Comparison of ENCODE assay signal across 16 cellular contexts in genomic region chr6:130677312-130677711, GRCh38.
DNase-seq lines count a peak whose midpoint lies in the region; ATAC-seq and TF ChIP-seq lines count a peak whose summit lies in the region.
"Had no signal": no experiment of that assay in that cellular context is flagged by ENCODE, and none has a peak within 500 bp of the region (broad histone marks: within the 10 kb centered on the region; RNA-seq: fewer than 3 reads in every experiment).

No MANE protein-coding gene starts in this region.

- no peak overlapping the region for H3K27ac Mint-ChIP-seq in activated CD4-positive, alpha-beta T cell treated with anti-CD3 and anti-CD28 coated beads for 36 hours
- peak overlapping the region; percentile 74 for H3K27ac Mint-ChIP-seq in activated T-helper 17 cell treated with anti-CD3 and anti-CD28 coated beads, Interleukin-2, amount 50 U/mL, for 72 hours
- H3K27ac Mint-ChIP-seq in osteocyte (ENCODE audit: unreplicated experiment), result no peak overlapping the region
- H3K27ac Mint-ChIP-seq in HFFc6, result no peak overlapping the region
- H3K27ac Mint-ChIP-seq: CD8-positive, alpha-beta memory T cell; IgD-negative memory B cell had no signal

- no peak for TF ChIP-seq POLR2A in uterus (IDR thresholded peaks at IDR 0.05)

- H3K36me3 ChIP-seq in uterus, result no peaks in the 10 kb centered on the region
- H3K36me3 ChIP-seq: BLaER1 had no signal

- intact Hi-C loops in activated CD4-positive, alpha-beta T cell treated with anti-CD3 and anti-CD28 coated beads for 36 hours (cut with DNase I, micrococcal nuclease), result no loop called here
- intact Hi-C loops in uterus (cut with DNase I; ENCODE audit: low total_unique reads), result no loop called here

- peaks cover 9% of the 10 kb centered on the region for H3K9me3 Mint-ChIP-seq in activated CD4-positive, alpha-beta T cell treated with anti-CD3 and anti-CD28 coated beads for 36 hours (ENCODE audit: low read depth)
- peaks cover 15% of the 10 kb centered on the region for H3K9me3 Mint-ChIP-seq in activated T-helper 17 cell treated with anti-CD3 and anti-CD28 coated beads, Interleukin-2, amount 50 U/mL, for 72 hours
- H3K9me3 Mint-ChIP-seq in osteocyte (ENCODE audit: unreplicated experiment), result peaks cover 16% of the 10 kb centered on the region
- H3K9me3 Mint-ChIP-seq in HFFc6, result peaks cover 22% of the 10 kb centered on the region

- H3K4me1 ChIP-seq in uterus, result peaks cover 0 to 8% of the 10 kb centered on the region in 2 donors
- H3K4me1 ChIP-seq: BLaER1, Caco-2 had no signal

- H3K36me3 Mint-ChIP-seq in activated CD4-positive, alpha-beta T cell treated with anti-CD3 and anti-CD28 coated beads for 36 hours (ENCODE audit: low read depth), result peaks cover 2% of the 10 kb centered on the region
- no peaks in the 10 kb centered on the region for H3K36me3 Mint-ChIP-seq in activated T-helper 17 cell treated with anti-CD3 and anti-CD28 coated beads, Interleukin-2, amount 50 U/mL, for 72 hours (ENCODE audit: low read depth)
- peaks cover 3% of the 10 kb centered on the region for H3K36me3 Mint-ChIP-seq in osteocyte (ENCODE audit: unreplicated experiment)
- peaks cover 26% of the 10 kb centered on the region for H3K36me3 Mint-ChIP-seq in HFFc6 (ENCODE audit: low read depth)

- H3K4me1 Mint-ChIP-seq in activated CD4-positive, alpha-beta T cell treated with anti-CD3 and anti-CD28 coated beads for 36 hours, result peaks cover 5% of the 10 kb centered on the region
- H3K4me1 Mint-ChIP-seq in activated T-helper 17 cell treated with anti-CD3 and anti-CD28 coated beads, Interleukin-2, amount 50 U/mL, for 72 hours, result peaks cover 6% of the 10 kb centered on the region
- H3K4me1 Mint-ChIP-seq in osteocyte (ENCODE audit: unreplicated experiment) (peaks cover 29% of the 10 kb centered on the region), HFFc6 (ENCODE audit: low read depth) (peaks cover 61% of the 10 kb centered on the region)
- H3K4me1 Mint-ChIP-seq: IgD-negative memory B cell had no signal

- no peak for TF ChIP-seq CTCF in GM12865 (IDR thresholded peaks at IDR 0.05; ENCODE audit: insufficient read depth, low read depth, low read length, missing control alignments)
- no peak for TF ChIP-seq CTCF in uterus (IDR thresholded peaks at IDR 0.05)
- TF ChIP-seq CTCF in osteocyte (IDR thresholded peaks at IDR 0.05), result no peak
- no peak for TF ChIP-seq CTCF in HFFc6 (IDR thresholded peaks at IDR 0.05)

- no peak for DNase-seq in activated CD4-positive, alpha-beta T cell treated with anti-CD3 and anti-CD28 coated beads for 36 hours
- DNase-seq in activated CD4-positive, alpha-beta T cell treated with anti-CD3 and anti-CD28 coated beads for 1 hour, result no peak
- DNase-seq in GM12865 (ENCODE audit: low read depth) (peak; percentile 16), uterus (no peak), osteocyte (ENCODE audit: extremely low spot score, unreplicated experiment) (no peak), HFFc6 (no peak)
- DNase-seq: 8988T; AML-193; Caco-2; CD8-positive, alpha-beta memory T cell; DMS53; GF-D8; HCEC 1CT had no signal

- POLR2A ChIA-PET in activated CD4-positive, alpha-beta T cell treated with anti-CD3 and anti-CD28 coated beads for 36 hours (lab: Charles Lee), result no interaction called here

- ATAC-seq in activated CD4-positive, alpha-beta T cell treated with anti-CD3 and anti-CD28 coated beads for 36 hours, result peak; percentile 53
- ATAC-seq in activated T-helper 17 cell treated with anti-CD3 and anti-CD28 coated beads, Interleukin-2, amount 50 U/mL, for 72 hours (replicated peaks), result peak; percentile 79

- H3K27me3 Mint-ChIP-seq in activated CD4-positive, alpha-beta T cell treated with anti-CD3 and anti-CD28 coated beads for 36 hours, result no peaks in the 10 kb centered on the region
- H3K27me3 Mint-ChIP-seq in activated T-helper 17 cell treated with anti-CD3 and anti-CD28 coated beads, Interleukin-2, amount 50 U/mL, for 72 hours, result no peaks in the 10 kb centered on the region
- H3K27me3 Mint-ChIP-seq in osteocyte (ENCODE audit: unreplicated experiment) (no peaks in the 10 kb centered on the region), HFFc6 (ENCODE audit: insufficient read depth) (no peaks in the 10 kb centered on the region)
- H3K27me3 Mint-ChIP-seq: CD8-positive, alpha-beta memory T cell had no signal

- H3K4me3 ChIP-seq in GM12865 (ENCODE audit: low read depth, low read length) (no peak overlapping the region), uterus (no peak overlapping the region)
- H3K4me3 ChIP-seq: BLaER1 had no signal

- CTCF ChIA-PET in activated CD4-positive, alpha-beta T cell treated with anti-CD3 and anti-CD28 coated beads for 36 hours (lab: Charles Lee), result interaction anchor here (1.1 kb wide), 1 partner anchor 353 kb away, joined by 4 read pairs; no protein-coding TSS in a partner anchor

- peak overlapping the region; percentile 67 to 88 for H3K27ac ChIP-seq in uterus
- H3K27ac ChIP-seq: BLaER1 had no signal

- H3K4me3 Mint-ChIP-seq in activated CD4-positive, alpha-beta T cell treated with anti-CD3 and anti-CD28 coated beads for 36 hours, result no peak overlapping the region
- H3K4me3 Mint-ChIP-seq in activated T-helper 17 cell treated with anti-CD3 and anti-CD28 coated beads, Interleukin-2, amount 50 U/mL, for 72 hours, result no peak overlapping the region
- H3K4me3 Mint-ChIP-seq in osteocyte (ENCODE audit: unreplicated experiment), result no peak overlapping the region
- no peak overlapping the region for H3K4me3 Mint-ChIP-seq in HFFc6

- no peaks in the 10 kb centered on the region for H3K9me3 ChIP-seq in uterus
- H3K9me3 ChIP-seq: Caco-2 had no signal

- H3K27me3 ChIP-seq in uterus, result no peaks in the 10 kb centered on the region
- H3K27me3 ChIP-seq: BLaER1 had no signal
